ENCODE assay signal across 16 cellular contexts in the genomic region with DNA sequence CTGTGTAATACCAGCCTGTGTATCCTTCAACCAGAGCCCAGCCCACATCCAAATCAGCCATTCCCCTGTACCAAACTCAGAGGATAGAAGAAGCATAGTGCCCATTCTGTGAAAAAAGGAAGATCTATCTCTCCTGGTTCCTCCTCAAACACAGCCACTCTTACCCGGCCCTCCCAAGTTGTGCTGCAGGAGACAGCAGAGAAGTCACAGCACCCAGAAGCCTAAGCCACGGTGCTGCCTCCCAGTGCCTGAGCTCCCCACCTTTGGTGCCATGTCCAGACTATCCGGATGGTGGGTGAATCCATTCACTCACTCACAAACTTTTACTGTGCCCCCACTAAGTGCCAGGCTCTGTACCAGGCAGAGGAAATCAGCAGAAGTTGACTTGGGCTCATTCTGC.
"Had no signal": no experiment of that assay in that cellular context is flagged by ENCODE, and none has a peak within 500 bp of the region (broad histone marks: within the 10 kb centered on the region; RNA-seq: fewer than 3 reads in every experiment).

No MANE protein-coding gene starts in this region.

- H3K4me1 Mint-ChIP-seq: natural killer cell; stimulated activated memory B cell treated with anti-CD40 and anti-IgM and Interleukin-4, amounts not matched to agents 10 μg/mL and 1 μg/mL and 100 μg/mL, for 72 hours had no signal

- H3K4me3 Mint-ChIP-seq: endodermal cell; mesothelial cell of epicardium; natural killer cell; neural crest cell; stimulated activated memory B cell treated with anti-CD40 and anti-IgM and Interleukin-4, amounts not matched to agents 10 μg/mL and 1 μg/mL and 100 μg/mL, for 72 hours; stimulated activated naive CD8-positive, alpha-beta T cell treated with anti-CD3 and anti-CD28 coated beads, Interleukin-15, Interleukin-2, amounts not matched to agents 100 ng/mL and 50 ng/mL, for 24 hours had no signal

- H3K27ac Mint-ChIP-seq: endodermal cell; mesothelial cell of epicardium; natural killer cell; stimulated activated memory B cell treated with anti-CD40 and anti-IgM and Interleukin-4, amounts not matched to agents 10 μg/mL and 1 μg/mL and 100 μg/mL, for 72 hours; stimulated activated naive CD8-positive, alpha-beta T cell treated with anti-CD3 and anti-CD28 coated beads, Interleukin-15, Interleukin-2, amounts not matched to agents 100 ng/mL and 50 ng/mL, for 24 hours had no signal

- H3K27me3 Mint-ChIP-seq: stimulated activated naive CD8-positive, alpha-beta T cell treated with anti-CD3 and anti-CD28 coated beads, Interleukin-15, Interleukin-2, amounts not matched to agents 100 ng/mL and 50 ng/mL, for 24 hours had no signal

- DNase-seq: dermis blood vessel endothelial cell; erythroblast; foreskin melanocyte; kidney glomerular epithelial cell; natural killer cell; nucleus accumbens; pancreas; stimulated activated CD4-positive, alpha-beta T cell treated with anti-CD3 and anti-CD28 coated beads, Interleukin-15, amount 100 ng/mL, for 24 hours; stimulated activated CD4-positive, alpha-beta T cell treated with anti-CD3 and anti-CD28 coated beads, Interleukin-1b, Interleukin-23, amount 100 ng/mL, for 48 hours; trophoblast cell had no signal

- H3K9me3 Mint-ChIP-seq: endodermal cell; mesothelial cell of epicardium; natural killer cell; neural crest cell; stimulated activated memory B cell treated with anti-CD40 and anti-IgM and Interleukin-4, amounts not matched to agents 10 μg/mL and 1 μg/mL and 100 μg/mL, for 72 hours; stimulated activated naive CD8-positive, alpha-beta T cell treated with anti-CD3 and anti-CD28 coated beads, Interleukin-15, Interleukin-2, amounts not matched to agents 100 ng/mL and 50 ng/mL, for 24 hours had no signal

- H3K36me3 Mint-ChIP-seq: mesothelial cell of epicardium; natural killer cell; stimulated activated memory B cell treated with anti-CD40 and anti-IgM and Interleukin-4, amounts not matched to agents 10 μg/mL and 1 μg/mL and 100 μg/mL, for 72 hours had no signal

- ATAC-seq: natural killer cell; pancreas; right lobe of liver; stimulated activated memory B cell treated with anti-CD40 and anti-IgM and Interleukin-4, amounts not matched to agents 10 μg/mL and 1 μg/mL and 100 μg/mL, for 72 hours had no signal
